9 cellular contexts compared by ENCODE assay signal in the genomic region with DNA sequence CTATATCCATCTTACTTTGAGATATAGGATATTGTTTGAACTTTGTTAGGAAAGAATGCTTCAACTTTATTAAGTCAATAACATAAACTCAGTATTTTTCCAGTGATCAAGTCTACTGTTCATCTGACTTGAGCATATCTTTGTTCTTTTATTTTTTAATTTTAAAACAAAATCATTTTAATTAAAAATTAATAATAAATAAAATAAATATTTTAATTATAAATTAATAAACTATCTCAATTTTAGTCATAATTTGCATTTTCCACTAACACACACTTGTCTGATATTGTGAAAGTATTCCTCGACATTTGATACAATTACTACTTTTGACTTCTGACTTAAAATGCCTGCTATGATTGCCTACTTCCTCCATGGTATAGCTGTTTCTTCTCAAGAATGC.
"Had no signal": no experiment of that assay in that cellular context is flagged by ENCODE, and none has a peak within 500 bp of the region (broad histone marks: within the 10 kb centered on the region; RNA-seq: fewer than 3 reads in every experiment).

No MANE protein-coding gene starts in this region.

- ATAC-seq: K562 had no signal

- DNase-seq: GM23248, H9, HCEC 1CT, IMR-90, KG1 had no signal

- H3K27ac ChIP-seq: GM23248 had no signal

- H3K4me3 ChIP-seq: GM23248, K562 had no signal

- H3K9ac ChIP-seq: GM23248 had no signal

- FAIRE-seq: H1, H54, HTR-8/SVneo, K562 had no signal
